Comparison of ENCODE assay signal across 4 cellular contexts in genomic region chr4:4889781-4890180, GRCh38. TPM values are rescaled to one million over a fixed set of nuclear protein-coding genes. Genes with fewer than 3 reads are reported as not detected.
"Had no signal": no experiment of that assay in that cellular context is flagged by ENCODE, and none has a peak within 500 bp of the region (broad histone marks: within the 10 kb centered on the region; RNA-seq: fewer than 3 reads in every experiment).

No MANE protein-coding gene starts in this region.

- H3K4me3 ChIP-seq: GM23338 had no signal

- H2AFZ ChIP-seq: GM23338 had no signal

- ATAC-seq: GM23338 had no signal

- H3K4me2 ChIP-seq: GM23338 had no signal

- DNase-seq: H9, HCEC 1CT had no signal

RNA-seq across cellular contexts. Expression of gene MSX1, which starts 30.3 kb away (rescaled TPM):
- total RNA-seq: GM23338, H1, H9 had no signal
